Comparison of ENCODE assay signal across 1 cellular context in the genomic region with DNA sequence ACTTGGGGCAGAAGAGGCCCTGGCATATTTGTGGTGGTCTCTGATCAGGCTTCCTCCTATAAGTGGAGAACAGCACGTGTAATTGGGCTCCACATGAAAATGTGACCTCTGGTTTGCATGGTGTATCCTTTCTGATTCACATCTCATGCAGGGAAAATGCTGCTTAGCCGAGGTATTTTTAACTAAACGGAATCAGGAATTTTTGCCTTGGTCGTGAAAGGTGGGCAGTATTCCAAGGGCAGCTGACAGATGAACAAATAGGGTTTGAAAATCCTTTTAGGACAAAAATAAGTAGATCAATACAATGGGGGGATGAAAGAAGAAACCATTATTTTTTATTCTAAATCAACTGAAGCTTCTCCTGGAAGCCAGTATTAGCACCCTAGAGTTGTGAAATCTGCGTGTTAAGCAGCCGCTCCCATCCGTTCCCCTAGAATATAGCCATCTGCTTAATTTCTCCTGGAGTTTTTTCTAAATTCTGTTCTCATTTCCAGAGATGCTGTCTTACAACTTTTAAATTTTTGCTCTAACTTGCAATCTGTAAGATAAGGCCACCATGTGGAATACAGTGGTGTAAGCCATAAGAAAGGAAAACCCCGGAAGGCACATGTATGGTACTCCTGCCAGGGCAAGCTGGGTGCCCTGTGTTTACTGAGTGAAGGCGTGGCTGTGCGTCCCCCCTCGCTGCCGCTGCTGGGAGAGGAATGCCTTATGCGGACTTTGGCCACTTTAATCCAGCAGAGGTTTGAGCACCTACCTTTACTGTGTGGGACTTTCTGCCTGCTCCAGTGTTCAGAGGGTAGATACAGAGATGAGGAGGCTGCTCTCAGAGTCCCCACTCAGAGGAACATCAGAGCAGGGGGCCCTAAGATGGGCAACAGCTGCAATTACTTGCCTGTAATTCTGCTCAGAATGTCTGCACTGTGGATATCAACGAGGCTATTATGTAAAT.
A peak's percentile ranks its signal among the peaks of the same experiment; 100 is the strongest.
TF ChIP-seq lines count a peak whose summit lies in the region.

No MANE protein-coding gene starts in this region.

TF ChIP-seq in HepG2, 621 proteins besides CTCF, POLR2A, EP300 and RAD21 (continued from another document and continues in another):
- TF ChIP-seq ZNF570 (CRISPR knock-in tag; IDR thresholded peaks at IDR 0.05; ENCODE audit: borderline replicate concordance): no peak
- TF ChIP-seq ZNF337 (CRISPR knock-in tag; IDR thresholded peaks at IDR 0.05; ENCODE audit: borderline replicate concordance, low read depth): peak; percentile 45; the same call in 1 of the 2 replicates
- TF ChIP-seq XRCC5 (optimal IDR thresholded peaks at IDR 0.05; ENCODE audit: low read length): peak; percentile 95
- TF ChIP-seq, protein P1, sequence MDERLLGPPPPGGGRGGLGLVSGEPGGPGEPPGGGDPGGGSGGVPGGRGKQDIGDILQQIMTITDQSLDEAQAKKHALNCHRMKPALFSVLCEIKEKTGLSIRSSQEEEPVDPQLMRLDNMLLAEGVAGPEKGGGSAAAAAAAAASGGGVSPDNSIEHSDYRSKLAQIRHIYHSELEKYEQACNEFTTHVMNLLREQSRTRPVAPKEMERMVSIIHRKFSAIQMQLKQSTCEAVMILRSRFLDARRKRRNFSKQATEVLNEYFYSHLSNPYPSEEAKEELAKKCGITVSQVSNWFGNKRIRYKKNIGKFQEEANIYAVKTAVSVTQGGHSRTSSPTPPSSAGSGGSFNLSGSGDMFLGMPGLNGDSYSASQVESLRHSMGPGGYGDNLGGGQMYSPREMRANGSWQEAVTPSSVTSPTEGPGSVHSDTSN (CRISPR knock-in tag; IDR thresholded peaks at IDR 0.05): no peak
- TF ChIP-seq SP5 (CRISPR knock-in tag; IDR thresholded peaks at IDR 0.05; ENCODE audit: borderline replicate concordance, low read depth): peak; percentile 92
- TF ChIP-seq ZSCAN21 (CRISPR knock-in tag; IDR thresholded peaks at IDR 0.05; ENCODE audit: borderline replicate concordance): 0 out of 2 replicates have a peak, but pooled peaks have one; percentile 37
- TF ChIP-seq, protein P2, sequence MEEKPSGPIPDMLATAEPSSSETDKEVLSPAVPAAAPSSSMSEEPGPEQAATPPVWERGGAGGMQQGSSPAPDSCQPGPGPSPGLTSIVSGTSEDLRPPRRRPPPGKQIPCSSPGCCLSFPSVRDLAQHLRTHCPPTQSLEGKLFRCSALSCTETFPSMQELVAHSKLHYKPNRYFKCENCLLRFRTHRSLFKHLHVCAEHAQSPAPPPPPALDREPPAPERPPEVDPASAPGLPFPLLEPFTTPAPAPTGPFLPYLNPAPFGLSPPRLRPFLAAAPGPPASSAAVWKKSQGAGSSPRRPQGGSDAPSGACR (CRISPR knock-in tag; IDR thresholded peaks at IDR 0.05): 0 out of 2 replicates have a peak, but pooled peaks have one; percentile 29
- TF ChIP-seq PHF5A (CRISPR knock-in tag; IDR thresholded peaks at IDR 0.05; ENCODE audit: low read depth, unreplicated experiment): peak; percentile 66
- TF ChIP-seq, protein P3, sequence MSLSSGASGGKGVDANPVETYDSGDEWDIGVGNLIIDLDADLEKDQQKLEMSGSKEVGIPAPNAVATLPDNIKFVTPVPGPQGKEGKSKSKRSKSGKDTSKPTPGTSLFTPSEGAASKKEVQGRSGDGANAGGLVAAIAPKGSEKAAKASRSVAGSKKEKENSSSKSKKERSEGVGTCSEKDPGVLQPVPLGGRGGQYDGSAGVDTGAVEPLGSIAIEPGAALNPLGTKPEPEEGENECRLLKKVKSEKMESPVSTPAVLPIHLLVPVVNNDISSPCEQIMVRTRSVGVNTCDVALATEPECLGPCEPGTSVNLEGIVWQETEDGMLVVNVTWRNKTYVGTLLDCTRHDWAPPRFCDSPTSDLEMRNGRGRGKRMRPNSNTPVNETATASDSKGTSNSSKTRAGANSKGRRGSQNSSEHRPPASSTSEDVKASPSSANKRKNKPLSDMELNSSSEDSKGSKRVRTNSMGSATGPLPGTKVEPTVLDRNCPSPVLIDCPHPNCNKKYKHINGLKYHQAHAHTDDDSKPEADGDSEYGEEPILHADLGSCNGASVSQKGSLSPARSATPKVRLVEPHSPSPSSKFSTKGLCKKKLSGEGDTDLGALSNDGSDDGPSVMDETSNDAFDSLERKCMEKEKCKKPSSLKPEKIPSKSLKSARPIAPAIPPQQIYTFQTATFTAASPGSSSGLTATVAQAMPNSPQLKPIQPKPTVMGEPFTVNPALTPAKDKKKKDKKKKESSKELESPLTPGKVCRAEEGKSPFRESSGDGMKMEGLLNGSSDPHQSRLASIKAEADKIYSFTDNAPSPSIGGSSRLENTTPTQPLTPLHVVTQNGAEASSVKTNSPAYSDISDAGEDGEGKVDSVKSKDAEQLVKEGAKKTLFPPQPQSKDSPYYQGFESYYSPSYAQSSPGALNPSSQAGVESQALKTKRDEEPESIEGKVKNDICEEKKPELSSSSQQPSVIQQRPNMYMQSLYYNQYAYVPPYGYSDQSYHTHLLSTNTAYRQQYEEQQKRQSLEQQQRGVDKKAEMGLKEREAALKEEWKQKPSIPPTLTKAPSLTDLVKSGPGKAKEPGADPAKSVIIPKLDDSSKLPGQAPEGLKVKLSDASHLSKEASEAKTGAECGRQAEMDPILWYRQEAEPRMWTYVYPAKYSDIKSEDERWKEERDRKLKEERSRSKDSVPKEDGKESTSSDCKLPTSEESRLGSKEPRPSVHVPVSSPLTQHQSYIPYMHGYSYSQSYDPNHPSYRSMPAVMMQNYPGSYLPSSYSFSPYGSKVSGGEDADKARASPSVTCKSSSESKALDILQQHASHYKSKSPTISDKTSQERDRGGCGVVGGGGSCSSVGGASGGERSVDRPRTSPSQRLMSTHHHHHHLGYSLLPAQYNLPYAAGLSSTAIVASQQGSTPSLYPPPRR (CRISPR knock-in tag; IDR thresholded peaks at IDR 0.05; ENCODE audit: borderline replicate concordance): peak; percentile 88
- TF ChIP-seq ZBTB38 (CRISPR knock-in tag; IDR thresholded peaks at IDR 0.05): peak; percentile 97
- peak; percentile 75; the same call in 1 of the 2 replicates for TF ChIP-seq ZBTB7A (CRISPR knock-in tag; IDR thresholded peaks at IDR 0.05)
- no peak for TF ChIP-seq ZNF33B (CRISPR knock-in tag; IDR thresholded peaks at IDR 0.05)
- no peak for TF ChIP-seq ZNF674 (CRISPR knock-in tag; IDR thresholded peaks at IDR 0.05; ENCODE audit: low read depth)
- TF ChIP-seq SIX1 (CRISPR knock-in tag; IDR thresholded peaks at IDR 0.05; ENCODE audit: borderline replicate concordance): no peak
- TF ChIP-seq POGZ (CRISPR knock-in tag; IDR thresholded peaks at IDR 0.05): peak; percentile 62
- TF ChIP-seq CREM (IDR thresholded peaks at IDR 0.05): peak; percentile 60; the same call in 1 of the 2 replicates
- TF ChIP-seq CREM (CRISPR knock-in tag; IDR thresholded peaks at IDR 0.05): no peak
- TF ChIP-seq, protein P4, sequence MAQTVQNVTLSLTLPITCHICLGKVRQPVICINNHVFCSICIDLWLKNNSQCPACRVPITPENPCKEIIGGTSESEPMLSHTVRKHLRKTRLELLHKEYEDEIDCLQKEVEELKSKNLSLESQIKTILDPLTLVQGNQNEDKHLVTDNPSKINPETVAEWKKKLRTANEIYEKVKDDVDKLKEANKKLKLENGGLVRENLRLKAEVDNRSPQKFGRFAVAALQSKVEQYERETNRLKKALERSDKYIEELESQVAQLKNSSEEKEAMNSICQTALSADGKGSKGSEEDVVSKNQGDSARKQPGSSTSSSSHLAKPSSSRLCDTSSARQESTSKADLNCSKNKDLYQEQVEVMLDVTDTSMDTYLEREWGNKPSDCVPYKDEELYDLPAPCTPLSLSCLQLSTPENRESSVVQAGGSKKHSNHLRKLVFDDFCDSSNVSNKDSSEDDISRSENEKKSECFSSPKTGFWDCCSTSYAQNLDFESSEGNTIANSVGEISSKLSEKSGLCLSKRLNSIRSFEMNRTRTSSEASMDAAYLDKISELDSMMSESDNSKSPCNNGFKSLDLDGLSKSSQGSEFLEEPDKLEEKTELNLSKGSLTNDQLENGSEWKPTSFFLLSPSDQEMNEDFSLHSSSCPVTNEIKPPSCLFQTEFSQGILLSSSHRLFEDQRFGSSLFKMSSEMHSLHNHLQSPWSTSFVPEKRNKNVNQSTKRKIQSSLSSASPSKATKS (CRISPR knock-in tag; IDR thresholded peaks at IDR 0.05): peak; percentile 86; the same call in 1 of the 2 replicates
- peak; percentile 65 for TF ChIP-seq THAP11 (CRISPR knock-in tag; IDR thresholded peaks at IDR 0.05)
- TF ChIP-seq ZNF567 (CRISPR knock-in tag; IDR thresholded peaks at IDR 0.05; ENCODE audit: borderline replicate concordance): 0 out of 2 replicates have a peak, but pooled peaks have one; percentile 20
- TF ChIP-seq RARG (CRISPR knock-in tag; IDR thresholded peaks at IDR 0.05; ENCODE audit: low read depth): no peak
- TF ChIP-seq, protein P5, sequence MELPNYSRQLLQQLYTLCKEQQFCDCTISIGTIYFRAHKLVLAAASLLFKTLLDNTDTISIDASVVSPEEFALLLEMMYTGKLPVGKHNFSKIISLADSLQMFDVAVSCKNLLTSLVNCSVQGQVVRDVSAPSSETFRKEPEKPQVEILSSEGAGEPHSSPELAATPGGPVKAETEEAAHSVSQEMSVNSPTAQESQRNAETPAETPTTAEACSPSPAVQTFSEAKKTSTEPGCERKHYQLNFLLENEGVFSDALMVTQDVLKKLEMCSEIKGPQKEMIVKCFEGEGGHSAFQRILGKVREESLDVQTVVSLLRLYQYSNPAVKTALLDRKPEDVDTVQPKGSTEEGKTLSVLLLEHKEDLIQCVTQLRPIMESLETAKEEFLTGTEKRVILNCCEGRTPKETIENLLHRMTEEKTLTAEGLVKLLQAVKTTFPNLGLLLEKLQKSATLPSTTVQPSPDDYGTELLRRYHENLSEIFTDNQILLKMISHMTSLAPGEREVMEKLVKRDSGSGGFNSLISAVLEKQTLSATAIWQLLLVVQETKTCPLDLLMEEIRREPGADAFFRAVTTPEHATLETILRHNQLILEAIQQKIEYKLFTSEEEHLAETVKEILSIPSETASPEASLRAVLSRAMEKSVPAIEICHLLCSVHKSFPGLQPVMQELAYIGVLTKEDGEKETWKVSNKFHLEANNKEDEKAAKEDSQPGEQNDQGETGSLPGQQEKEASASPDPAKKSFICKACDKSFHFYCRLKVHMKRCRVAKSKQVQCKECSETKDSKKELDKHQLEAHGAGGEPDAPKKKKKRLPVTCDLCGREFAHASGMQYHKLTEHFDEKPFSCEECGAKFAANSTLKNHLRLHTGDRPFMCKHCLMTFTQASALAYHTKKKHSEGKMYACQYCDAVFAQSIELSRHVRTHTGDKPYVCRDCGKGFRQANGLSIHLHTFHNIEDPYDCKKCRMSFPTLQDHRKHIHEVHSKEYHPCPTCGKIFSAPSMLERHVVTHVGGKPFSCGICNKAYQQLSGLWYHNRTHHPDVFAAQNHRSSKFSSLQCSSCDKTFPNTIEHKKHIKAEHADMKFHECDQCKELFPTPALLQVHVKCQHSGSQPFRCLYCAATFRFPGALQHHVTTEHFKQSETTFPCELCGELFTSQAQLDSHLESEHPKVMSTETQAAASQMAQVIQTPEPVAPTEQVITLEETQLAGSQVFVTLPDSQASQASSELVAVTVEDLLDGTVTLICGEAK (IDR thresholded peaks at IDR 0.05): no peak
- TF ChIP-seq, protein P5 (CRISPR knock-in tag; IDR thresholded peaks at IDR 0.05): peak; percentile 25; the same call in 1 of the 2 replicates
- TF ChIP-seq NR2F1 (CRISPR knock-in tag; IDR thresholded peaks at IDR 0.05): peak in 1 of 2 experiments; percentile 44; a peak in 1 of 4 replicates
- TF ChIP-seq, protein P6, sequence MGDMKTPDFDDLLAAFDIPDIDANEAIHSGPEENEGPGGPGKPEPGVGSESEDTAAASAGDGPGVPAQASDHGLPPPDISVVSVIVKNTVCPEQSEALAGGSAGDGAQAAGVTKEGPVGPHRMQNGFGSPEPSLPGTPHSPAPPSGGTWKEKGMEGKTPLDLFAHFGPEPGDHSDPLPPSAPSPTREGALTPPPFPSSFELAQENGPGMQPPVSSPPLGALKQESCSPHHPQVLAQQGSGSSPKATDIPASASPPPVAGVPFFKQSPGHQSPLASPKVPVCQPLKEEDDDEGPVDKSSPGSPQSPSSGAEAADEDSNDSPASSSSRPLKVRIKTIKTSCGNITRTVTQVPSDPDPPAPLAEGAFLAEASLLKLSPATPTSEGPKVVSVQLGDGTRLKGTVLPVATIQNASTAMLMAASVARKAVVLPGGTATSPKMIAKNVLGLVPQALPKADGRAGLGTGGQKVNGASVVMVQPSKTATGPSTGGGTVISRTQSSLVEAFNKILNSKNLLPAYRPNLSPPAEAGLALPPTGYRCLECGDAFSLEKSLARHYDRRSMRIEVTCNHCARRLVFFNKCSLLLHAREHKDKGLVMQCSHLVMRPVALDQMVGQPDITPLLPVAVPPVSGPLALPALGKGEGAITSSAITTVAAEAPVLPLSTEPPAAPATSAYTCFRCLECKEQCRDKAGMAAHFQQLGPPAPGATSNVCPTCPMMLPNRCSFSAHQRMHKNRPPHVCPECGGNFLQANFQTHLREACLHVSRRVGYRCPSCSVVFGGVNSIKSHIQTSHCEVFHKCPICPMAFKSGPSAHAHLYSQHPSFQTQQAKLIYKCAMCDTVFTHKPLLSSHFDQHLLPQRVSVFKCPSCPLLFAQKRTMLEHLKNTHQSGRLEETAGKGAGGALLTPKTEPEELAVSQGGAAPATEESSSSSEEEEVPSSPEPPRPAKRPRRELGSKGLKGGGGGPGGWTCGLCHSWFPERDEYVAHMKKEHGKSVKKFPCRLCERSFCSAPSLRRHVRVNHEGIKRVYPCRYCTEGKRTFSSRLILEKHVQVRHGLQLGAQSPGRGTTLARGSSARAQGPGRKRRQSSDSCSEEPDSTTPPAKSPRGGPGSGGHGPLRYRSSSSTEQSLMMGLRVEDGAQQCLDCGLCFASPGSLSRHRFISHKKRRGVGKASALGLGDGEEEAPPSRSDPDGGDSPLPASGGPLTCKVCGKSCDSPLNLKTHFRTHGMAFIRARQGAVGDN (CRISPR knock-in tag; IDR thresholded peaks at IDR 0.05): peak; percentile 89
- TF ChIP-seq SOX13 (IDR thresholded peaks at IDR 0.05): no peak; the same call in 1 of the 2 replicates
- TF ChIP-seq SOX13 (CRISPR knock-in tag; conservative IDR thresholded peaks at IDR 0.05 in 1 of 2, IDR thresholded peaks at IDR 0.05 in 1 of 2): peak in 1 of 2 experiments; percentile 89; a peak in 2 of 4 replicates
- TF ChIP-seq ZNF382 (CRISPR knock-in tag; IDR thresholded peaks at IDR 0.05; ENCODE audit: borderline replicate concordance): 0 out of 2 replicates have a peak, but pooled peaks have one; percentile 29
